Comparison of ENCODE assay signal across 1 cellular context in the genomic region with DNA sequence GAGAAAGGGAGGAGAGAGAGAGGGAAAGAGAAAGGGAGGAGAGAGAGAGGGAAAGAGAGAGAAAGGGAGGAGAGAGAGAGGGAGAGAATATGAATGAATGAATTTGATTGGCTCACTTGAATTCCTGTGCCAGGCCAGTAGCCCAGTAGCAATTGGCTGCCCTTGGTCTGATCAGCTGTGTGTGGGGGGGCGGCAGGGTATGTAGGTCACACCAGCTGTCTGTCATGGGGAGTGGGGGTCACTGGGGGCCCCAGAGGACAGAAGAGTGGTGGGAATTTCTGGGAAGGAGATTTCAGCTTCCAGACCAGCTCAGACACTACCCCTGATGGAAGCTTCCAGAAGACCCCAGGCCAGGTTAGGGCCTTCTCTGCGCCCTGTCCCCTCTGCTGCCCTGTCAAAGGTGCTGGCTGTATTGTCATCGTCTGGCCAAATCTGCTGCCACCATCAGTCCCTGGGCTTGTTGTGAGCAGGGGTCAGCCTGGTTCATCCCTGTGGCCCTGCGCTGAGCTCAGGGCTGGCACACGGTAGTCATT.
TF ChIP-seq lines count a peak whose summit lies in the region.

No MANE protein-coding gene starts in this region.

TF ChIP-seq in HEK293, 187 proteins besides CTCF, POLR2A, EP300 and RAD21 (continued from another document):
- TF ChIP-seq ZNF423 (tag by site-specific recombination; IDR thresholded peaks at IDR 0.05) (no peak), ZNF843 (tag by site-specific recombination; IDR thresholded peaks at IDR 0.05) (no peak), ZFP37 (tag by site-specific recombination; IDR thresholded peaks at IDR 0.05) (no peak), SP2 (tag by site-specific recombination; IDR thresholded peaks at IDR 0.05) (no peak), KLF16 (tag by site-specific recombination; IDR thresholded peaks at IDR 0.05) (no peak), PRDM1 (tag by site-specific recombination; IDR thresholded peaks at IDR 0.05) (peak; percentile 15; the same call in 1 of the 2 replicates), ZNF19 (tag by site-specific recombination; IDR thresholded peaks at IDR 0.05; ENCODE audit: low read depth) (no peak), SP3 (tag by site-specific recombination; IDR thresholded peaks at IDR 0.05) (no peak), YY1 (tag by site-specific recombination; IDR thresholded peaks at IDR 0.05) (no peak), GLI2 (tag by site-specific recombination; IDR thresholded peaks at IDR 0.05; ENCODE audit: borderline replicate concordance, low read depth) (no peak), ZNF571 (tag by site-specific recombination; IDR thresholded peaks at IDR 0.05) (no peak), ZNF2 (tag by site-specific recombination; IDR thresholded peaks at IDR 0.05) (no peak), ZNF596 (tag by site-specific recombination; IDR thresholded peaks at IDR 0.05) (peak; percentile 90)
- TF ChIP-seq, protein P1, sequence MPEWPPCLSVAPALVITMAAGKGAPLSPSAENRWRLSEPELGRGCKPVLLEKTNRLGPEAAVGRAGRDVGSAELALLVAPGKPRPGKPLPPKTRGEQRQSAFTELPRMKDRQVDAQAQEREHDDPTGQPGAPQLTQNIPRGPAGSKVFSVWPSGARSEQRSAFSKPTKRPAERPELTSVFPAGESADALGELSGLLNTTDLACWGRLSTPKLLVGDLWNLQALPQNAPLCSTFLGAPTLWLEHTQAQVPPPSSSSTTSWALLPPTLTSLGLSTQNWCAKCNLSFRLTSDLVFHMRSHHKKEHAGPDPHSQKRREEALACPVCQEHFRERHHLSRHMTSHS (tag by site-specific recombination; IDR thresholded peaks at IDR 0.05): no peak
- TF ChIP-seq, protein P2, sequence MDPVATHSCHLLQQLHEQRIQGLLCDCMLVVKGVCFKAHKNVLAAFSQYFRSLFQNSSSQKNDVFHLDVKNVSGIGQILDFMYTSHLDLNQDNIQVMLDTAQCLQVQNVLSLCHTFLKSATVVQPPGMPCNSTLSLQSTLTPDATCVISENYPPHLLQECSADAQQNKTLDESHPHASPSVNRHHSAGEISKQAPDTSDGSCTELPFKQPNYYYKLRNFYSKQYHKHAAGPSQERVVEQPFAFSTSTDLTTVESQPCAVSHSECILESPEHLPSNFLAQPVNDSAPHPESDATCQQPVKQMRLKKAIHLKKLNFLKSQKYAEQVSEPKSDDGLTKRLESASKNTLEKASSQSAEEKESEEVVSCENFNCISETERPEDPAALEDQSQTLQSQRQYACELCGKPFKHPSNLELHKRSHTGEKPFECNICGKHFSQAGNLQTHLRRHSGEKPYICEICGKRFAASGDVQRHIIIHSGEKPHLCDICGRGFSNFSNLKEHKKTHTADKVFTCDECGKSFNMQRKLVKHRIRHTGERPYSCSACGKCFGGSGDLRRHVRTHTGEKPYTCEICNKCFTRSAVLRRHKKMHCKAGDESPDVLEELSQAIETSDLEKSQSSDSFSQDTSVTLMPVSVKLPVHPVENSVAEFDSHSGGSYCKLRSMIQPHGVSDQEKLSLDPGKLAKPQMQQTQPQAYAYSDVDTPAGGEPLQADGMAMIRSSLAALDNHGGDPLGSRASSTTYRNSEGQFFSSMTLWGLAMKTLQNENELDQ (tag by site-specific recombination; IDR thresholded peaks at IDR 0.05; ENCODE audit: low read depth): no peak
- TF ChIP-seq, protein P3, sequence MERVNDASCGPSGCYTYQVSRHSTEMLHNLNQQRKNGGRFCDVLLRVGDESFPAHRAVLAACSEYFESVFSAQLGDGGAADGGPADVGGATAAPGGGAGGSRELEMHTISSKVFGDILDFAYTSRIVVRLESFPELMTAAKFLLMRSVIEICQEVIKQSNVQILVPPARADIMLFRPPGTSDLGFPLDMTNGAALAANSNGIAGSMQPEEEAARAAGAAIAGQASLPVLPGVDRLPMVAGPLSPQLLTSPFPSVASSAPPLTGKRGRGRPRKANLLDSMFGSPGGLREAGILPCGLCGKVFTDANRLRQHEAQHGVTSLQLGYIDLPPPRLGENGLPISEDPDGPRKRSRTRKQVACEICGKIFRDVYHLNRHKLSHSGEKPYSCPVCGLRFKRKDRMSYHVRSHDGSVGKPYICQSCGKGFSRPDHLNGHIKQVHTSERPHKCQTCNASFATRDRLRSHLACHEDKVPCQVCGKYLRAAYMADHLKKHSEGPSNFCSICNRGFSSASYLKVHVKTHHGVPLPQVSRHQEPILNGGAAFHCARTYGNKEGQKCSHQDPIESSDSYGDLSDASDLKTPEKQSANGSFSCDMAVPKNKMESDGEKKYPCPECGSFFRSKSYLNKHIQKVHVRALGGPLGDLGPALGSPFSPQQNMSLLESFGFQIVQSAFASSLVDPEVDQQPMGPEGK (tag by site-specific recombination; IDR thresholded peaks at IDR 0.05): peak; percentile 35; the same call in 1 of the 2 replicates
- TF ChIP-seq, protein P4, sequence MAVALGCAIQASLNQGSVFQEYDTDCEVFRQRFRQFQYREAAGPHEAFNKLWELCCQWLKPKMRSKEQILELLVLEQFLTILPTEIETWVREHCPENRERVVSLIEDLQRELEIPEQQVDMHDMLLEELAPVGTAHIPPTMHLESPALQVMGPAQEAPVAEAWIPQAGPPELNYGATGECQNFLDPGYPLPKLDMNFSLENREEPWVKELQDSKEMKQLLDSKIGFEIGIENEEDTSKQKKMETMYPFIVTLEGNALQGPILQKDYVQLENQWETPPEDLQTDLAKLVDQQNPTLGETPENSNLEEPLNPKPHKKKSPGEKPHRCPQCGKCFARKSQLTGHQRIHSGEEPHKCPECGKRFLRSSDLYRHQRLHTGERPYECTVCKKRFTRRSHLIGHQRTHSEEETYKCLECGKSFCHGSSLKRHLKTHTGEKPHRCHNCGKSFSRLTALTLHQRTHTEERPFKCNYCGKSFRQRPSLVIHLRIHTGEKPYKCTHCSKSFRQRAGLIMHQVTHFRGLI (tag by site-specific recombination; IDR thresholded peaks at IDR 0.05): no peak
